In genomic region chr16:87811454-87811853, GRCh38 we compare ENCODE assay signal across 7 cellular contexts. TPM values are rescaled to one million over a fixed set of nuclear protein-coding genes. Genes with fewer than 3 reads are reported as not detected.
DNase-seq lines count a peak whose midpoint lies in the region; ATAC-seq, FAIRE-seq and TF ChIP-seq lines count a peak whose summit lies in the region.
"Not testable (repeated sequence)": the region's sequence is repeated elsewhere in the genome, so short reads cannot be mapped to it uniquely, and the experiment has no call there.

No MANE protein-coding gene starts in this region.

- H3K36me3 ChIP-seq in BLaER1; OCI-LY3 (replicated peaks; ENCODE audit: low read depth, low read length); SU-DHL-6 (ENCODE audit: low read length); GM12878 (ENCODE audit: control insufficient read depth in 2 of 2, insufficient read depth in 2 of 2, low read length in 1 of 2): not testable (repeated sequence)

- not testable (repeated sequence) for H3K79me2 ChIP-seq in OCI-LY3 (ENCODE audit: low read length); GM12878 (ENCODE audit: control insufficient read depth, insufficient read depth, low read length)
- peaks cover 18% of the 10 kb centered on the region for H3K79me2 ChIP-seq in SU-DHL-6 (ENCODE audit: insufficient read depth, low read length)

- RAD21 ChIA-PET in GM12878 (lab: Charles Lee; ENCODE audit: unreplicated experiment), result interaction anchor here (1.0 to 2.8 kb wide), 3 partner anchors 33 to 58 kb away, joined by 4 to 39 read pairs (median 14); partner anchors contain the start of gene SLC7A5

- H3K27ac ChIP-seq in BLaER1 (peak overlapping the region; percentile 45), OCI-LY3 (ENCODE audit: low read length) (peak overlapping the region; percentile 99), SU-DHL-6 (ENCODE audit: low read depth, low read length) (peak overlapping the region; percentile 99), GM12878 (ENCODE audit: control insufficient read depth, insufficient read depth) (peak overlapping the region; percentile 99; the same call in 1 of the 2 replicates)

- H3K9me3 ChIP-seq in BLaER1; OCI-LY3 (ENCODE audit: insufficient read depth, low read length); SU-DHL-6 (ENCODE audit: insufficient read depth, low read length); GM12878 (replicated peaks; ENCODE audit: control insufficient read depth, insufficient read depth, low read length): not testable (repeated sequence)

- H3K27me3 ChIP-seq in BLaER1; OCI-LY3 (ENCODE audit: low read depth, low read length); SU-DHL-6 (ENCODE audit: low read length); GM12878 (replicated peaks in 1 of 2; ENCODE audit: control insufficient read depth in 2 of 2, insufficient read depth in 2 of 2, low read length in 1 of 2): not testable (repeated sequence)

- POLR2A ChIA-PET in GM12878 (lab: Charles Lee), result interaction anchor here (6.7 kb wide), 1 partner anchor 31 kb away, joined by 39 read pairs; no protein-coding TSS in a partner anchor

- TF ChIP-seq RAD21 in GM12878 (IDR thresholded peaks at IDR 0.05; ENCODE audit: insufficient read depth, low read depth, low read length), result not testable (repeated sequence)

- 0 out of 3 replicates have a peak, but pooled peaks have one; percentile 2 for ATAC-seq in GM12878
- ATAC-seq in naive B cell (ENCODE audit: low read depth in 2 of 2), result not testable (repeated sequence)

- H4K20me1 ChIP-seq in BLaER1; OCI-LY3 (ENCODE audit: insufficient read depth, low read length); SU-DHL-6 (ENCODE audit: low read depth, low read length); GM12878 (ENCODE audit: control insufficient read depth, insufficient read depth): not testable (repeated sequence)

- peak overlapping the region in 4 of 8 donors; percentile 5 to 71 (median 39) for H3K4me3 Mint-ChIP-seq in naive B cell

- peak; percentile 56 for FAIRE-seq in GM18507 (lab: Jason Lieb, UNC)
- not testable (repeated sequence) for FAIRE-seq in GM12878 (lab: Jason Lieb, UNC)

- in situ Hi-C loops in GM12878 (cut with MboI), result not testable (repeated sequence)

- peaks cover 0 to 16% (median 4%) of the 10 kb centered on the region in 3 donors for H3K27me3 Mint-ChIP-seq in naive B cell

- H3K36me3 Mint-ChIP-seq in naive B cell, result not testable (repeated sequence)

- not testable (repeated sequence) for H3K4me3 ChIP-seq in BLaER1
- H3K4me3 ChIP-seq in OCI-LY3 (ENCODE audit: low read length) (0 out of 2 replicates have a peak overlapping the region, but pooled peaks have one; percentile 37), SU-DHL-6 (ENCODE audit: insufficient read depth, low read length, poor library complexity, severe bottlenecking) (peak overlapping the region; percentile 58), GM12878 (peak overlapping the region; percentile 34; the same call in 1 of the 2 replicates)

- H3K9ac ChIP-seq in BLaER1; OCI-LY3 (ENCODE audit: low read length); GM12878 (ENCODE audit: control insufficient read depth, insufficient read depth, low read length): not testable (repeated sequence)
- peak overlapping the region; percentile 78 for H3K9ac ChIP-seq in SU-DHL-6 (ENCODE audit: low read length)

- H3K27ac Mint-ChIP-seq in naive B cell, result peak overlapping the region; percentile 17 to 98 (median 90)

- TF ChIP-seq EP300 in GM12878 (IDR thresholded peaks at IDR 0.05; ENCODE audit: borderline replicate concordance in 1 of 2, control insufficient read depth in 1 of 2, low read depth in 2 of 2, low read length in 2 of 2), result not testable (repeated sequence)

- not testable (repeated sequence) for TF ChIP-seq POLR2A in GM12878 (IDR thresholded peaks at IDR 0.05; ENCODE audit: low read depth, low read length)

- H3K9me3 Mint-ChIP-seq in naive B cell, result not testable (repeated sequence)

- not testable (repeated sequence) for H2AFZ ChIP-seq in OCI-LY3 (ENCODE audit: low read depth, low read length); SU-DHL-6 (ENCODE audit: low read depth, low read length, severe bottlenecking); GM12878 (ENCODE audit: control insufficient read depth, low read depth, low read length)

- SMC1A ChIA-PET in GM12878 (lab: Charles Lee; ENCODE audit: uncharacterized antibody, unreplicated experiment), result interaction anchor here (2.1 to 4.7 kb wide), 3 partner anchors 31 to 60 kb away, joined by 11 to 53 read pairs (median 16); no protein-coding TSS in a partner anchor

- WGBS in GM12878 (ENCODE audit: insufficient coverage, insufficient replicate concordance, low lambda C conversion rate, missing lambda C conversion rate), result 29% methylated on average over 1 of the region's 1 CpG

- DNase-seq in GM18507 (ENCODE audit: extremely low spot score, insufficient read length, low read depth); GM12878 (ENCODE audit: low read depth, low spot score); naive B cell: not testable (repeated sequence)
- DNase-seq in NCI-H526 (lab: John Stamatoyannopoulos, UW), result peak; percentile 39 to 43

- BruUV-seq in GM12878 (replicated peaks; lab: Mats Ljungman, UMichigan), result not testable (repeated sequence)

- not testable (repeated sequence) for TF ChIP-seq CTCF in OCI-LY3 (IDR thresholded peaks at IDR 0.05; ENCODE audit: low read depth, low read length); SU-DHL-6 (IDR thresholded peaks at IDR 0.05; ENCODE audit: insufficient read depth, low read length, poor library complexity, severe bottlenecking); GM12878 (IDR thresholded peaks at IDR 0.05 in 2 of 3, conservative IDR thresholded peaks at IDR 0.05 in 1 of 3; ENCODE audit: control insufficient read depth in 2 of 3, extremely low read depth in 1 of 3, insufficient read depth in 1 of 3, low read depth in 3 of 3, low read length in 3 of 3)

- H3K4me1 ChIP-seq in BLaER1, result peaks cover 88% of the 10 kb centered on the region
- peaks cover 51% of the 10 kb centered on the region for H3K4me1 ChIP-seq in OCI-LY3 (ENCODE audit: low read length)
- peaks cover 45% of the 10 kb centered on the region for H3K4me1 ChIP-seq in GM12878 (ENCODE audit: control insufficient read depth, insufficient read depth, low read length)

- H3K9me2 ChIP-seq in SU-DHL-6 (replicated peaks; ENCODE audit: insufficient read depth, low read length), result not testable (repeated sequence)

- intact Hi-C loops in GM12878 (cut with micrococcal nuclease; ENCODE audit: unreplicated experiment), result loop anchor here (5.0 kb wide), 1 partner anchor 41 kb away; no protein-coding TSS in a partner anchor

- peaks cover 39 to 52% (median 42%) of the 10 kb centered on the region in 3 donors for H3K4me1 Mint-ChIP-seq in naive B cell

- CTCF ChIA-PET in GM12878 (lab: Yijun Ruan, JAX), result interaction anchor here (1.1 to 8.7 kb wide), 6 partner anchors 31 to 60 kb away, joined by 3 to 153 read pairs (median 5); partner anchors contain the start of gene SLC7A5

- peaks cover 47% of the 10 kb centered on the region for H3F3A ChIP-seq in SU-DHL-6 (ENCODE audit: insufficient read depth)

- H3K4me2 ChIP-seq in BLaER1, result peak overlapping the region; percentile 94
- H3K4me2 ChIP-seq in OCI-LY3 (ENCODE audit: low read length), result peak overlapping the region; percentile 50
- H3K4me2 ChIP-seq in SU-DHL-6 (ENCODE audit: low read depth, low read length, poor library complexity, severe bottlenecking), result peak overlapping the region; percentile 68
- peak overlapping the region; percentile 99 for H3K4me2 ChIP-seq in GM12878 (ENCODE audit: control insufficient read depth, insufficient read depth)

RNA-seq across cellular contexts. Expression of gene KLHDC4, which starts 45.7 kb away (rescaled TPM):
- 106 and 116 TPM in 2 replicates for total RNA-seq in GM12878 (2013; cell fraction: nucleolus; rRNA removed)
- total RNA-seq in GM12878 (2014; rRNA removed), result 34.0 and 36.6 TPM in 2 replicates
- total RNA-seq in GM12878 (2014; rRNA removed; fragmentation: Illumina TruSeq; extraction: Trizol), result 24.2 and 26.1 TPM in 2 replicates
- 54.8 and 62.1 TPM in 2 replicates for total RNA-seq in GM12878 (2021)
- polyA plus RNA-seq in GM12878 (2011; ENCODE audit: low read depth), result 13.3 TPM
- 13.4 and 20.3 TPM in 2 replicates for polyA plus RNA-seq in GM12878 (2011; rRNA removed)
- 24.3 and 37.2 TPM in 2 replicates for polyA plus RNA-seq in GM12878 (2011; cell fraction: cytosol; rRNA removed)
- polyA plus RNA-seq in GM12878 (2011; cell fraction: nucleus; rRNA removed), result 74.9 and 135 TPM in 2 replicates
- polyA plus RNA-seq in GM12878 (2012), result 33.1 and 37.7 TPM in 2 replicates
- polyA plus RNA-seq in GM12878 (2014; fragmentation: Illumina TruSeq; extraction: Trizol), result 25.7 and 34.3 TPM in 2 replicates
- polyA plus RNA-seq in GM12878 (2014; fragmentation: Nextera tagmentation; extraction: Ambion mirVana), result 1 to 10 TPM in 1 of 2 experiments, under 1 TPM in 1; 0.80 to 4.1 TPM
- 39.1 and 59.3 TPM in 2 replicates for polyA plus RNA-seq in GM12878 (2014; rRNA removed)
- 10 to 100 TPM; 31.6 to 37.1 TPM for polyA plus RNA-seq in GM12878 (2016; fragmentation: Nextera tagmentation; extraction: Ambion mirVana)
- polyA minus RNA-seq in GM12878 (2011; rRNA and poly(A)+ RNA removed), result 17.8 and 26.1 TPM in 2 replicates
- 9.1 and 10.4 TPM in 2 replicates for polyA minus RNA-seq in GM12878 (2011; cell fraction: cytosol; rRNA and poly(A)+ RNA removed)
- polyA minus RNA-seq in GM12878 (2011; cell fraction: nucleus; rRNA and poly(A)+ RNA removed), result 19.5 and 42.4 TPM in 2 replicates
- polyA plus RNA-seq in naive B cell (ENCODE audit: low read depth in 6 of 6), result 10 to 100 TPM; 15.9 to 25.5 (median 20.0) TPM

RNA-seq across cellular contexts. Expression of gene SLC7A5, which starts 57.9 kb away (rescaled TPM):
- 30.6 and 32.7 TPM in 2 replicates for total RNA-seq in GM12878 (2013; cell fraction: nucleolus; rRNA removed)
- total RNA-seq in GM12878 (2014; rRNA removed) (29.8 and 33.4 TPM in 2 replicates), GM12878 (2014; rRNA removed; fragmentation: Illumina TruSeq; extraction: Trizol) (11.4 and 13.0 TPM in 2 replicates), GM12878 (2021) (95.1 and 101 TPM in 2 replicates)
- 25.8 TPM for polyA plus RNA-seq in GM12878 (2011; ENCODE audit: low read depth)
- polyA plus RNA-seq in GM12878 (2011; rRNA removed) (4.8 and 8.6 TPM in 2 replicates), GM12878 (2014; fragmentation: Illumina TruSeq; extraction: Trizol) (10.1 and 38.1 TPM in 2 replicates), GM12878 (2014; fragmentation: Nextera tagmentation; extraction: Ambion mirVana) (1 to 10 TPM; 2.3 to 4.2 TPM), GM12878 (2014; rRNA removed) (44.5 and 51.5 TPM in 2 replicates), GM12878 (2016; fragmentation: Nextera tagmentation; extraction: Ambion mirVana) (10 to 100 TPM; 55.0 to 56.2 TPM), naive B cell (ENCODE audit: low read depth in 6 of 6) (1 to 10 TPM in 4 of 6 donors, under 1 TPM in 2; 0.56 to 2.2 (median 1.7) TPM)
- 15.8 and 16.8 TPM in 2 replicates for polyA plus RNA-seq in GM12878 (2011; cell fraction: cytosol; rRNA removed)
- polyA plus RNA-seq in GM12878 (2011; cell fraction: nucleus; rRNA removed), result 25.1 and 32.3 TPM in 2 replicates
- polyA plus RNA-seq in GM12878 (2012), result 45.2 and 60.4 TPM in 2 replicates
- 10.7 and 17.2 TPM in 2 replicates for polyA minus RNA-seq in GM12878 (2011; rRNA and poly(A)+ RNA removed)
- polyA minus RNA-seq in GM12878 (2011; cell fraction: cytosol; rRNA and poly(A)+ RNA removed), result 20.3 and 21.6 TPM in 2 replicates
- polyA minus RNA-seq in GM12878 (2011; cell fraction: nucleus; rRNA and poly(A)+ RNA removed), result 10.8 and 18.6 TPM in 2 replicates

Comparison
In these comparisons a context has a peak if more than half of its experiments do, and no peak if none do; other contexts are left out.
1. H3K27ac ChIP-seq: peak in every context shown above with its lines; median percentile 99 in OCI-LY3; 99 in SU-DHL-6; 99 in GM12878; 45 in BLaER1.